ENCODE assay signal across 11 cellular contexts in genomic region chr2:118249531-118249930, GRCh38.
A peak's percentile ranks its signal among the peaks of the same experiment; 100 is the strongest.
DNase-seq lines count a peak whose midpoint lies in the region; ATAC-seq, FAIRE-seq and TF ChIP-seq lines count a peak whose summit lies in the region.
"Had no signal": no experiment of that assay in that cellular context is flagged by ENCODE, and none has a peak within 500 bp of the region (broad histone marks: within the 10 kb centered on the region; RNA-seq: fewer than 3 reads in every experiment).

No MANE protein-coding gene starts in this region.

- no peak for TF ChIP-seq CTCF in HCT116 (IDR thresholded peaks at IDR 0.05 in 2 of 3, conservative IDR thresholded peaks at IDR 0.05 in 1 of 3; ENCODE audit: borderline replicate concordance in 1 of 3, insufficient read depth in 1 of 3, low read depth in 2 of 3, low read length in 2 of 3)
- no peak for TF ChIP-seq CTCF in D721Med (IDR thresholded peaks at IDR 0.05; ENCODE audit: insufficient read depth, missing control alignments)

- no peaks in the 10 kb centered on the region for H3K9me2 ChIP-seq in HCT116 (ENCODE audit: insufficient read depth)

- H3K4me3 Mint-ChIP-seq in naive thymus-derived CD8-positive, alpha-beta T cell: no peak overlapping the region
- H3K4me3 Mint-ChIP-seq: neural crest cell had no signal

- TF ChIP-seq POLR2A in HCT116 (IDR thresholded peaks at IDR 0.05; ENCODE audit: borderline replicate concordance, extremely low read depth, insufficient read depth, insufficient read length): no peak

- FAIRE-seq in D721Med (lab: Jason Lieb, UNC): no peak
- FAIRE-seq: frontal cortex had no signal

- no peak overlapping the region for H3K27ac Mint-ChIP-seq in naive thymus-derived CD8-positive, alpha-beta T cell

- no peak overlapping the region for H3K27ac ChIP-seq in HCT116 (ENCODE audit: low read depth, low read length)

- no peaks in the 10 kb centered on the region for H3K9me3 Mint-ChIP-seq in naive thymus-derived CD8-positive, alpha-beta T cell
- H3K9me3 Mint-ChIP-seq: neural crest cell had no signal

- H3K4me2 ChIP-seq in HCT116 (ENCODE audit: low read length): peak overlapping the region; percentile 72

- H3K9ac ChIP-seq in HCT116 (ENCODE audit: low read length): no peak overlapping the region

- H3K4me3 ChIP-seq in HCT116 (replicated peaks in 1 of 2; ENCODE audit: low read depth in 1 of 2, low read length in 2 of 2): no peak overlapping the region

- H3K36me3 ChIP-seq in HCT116 (ENCODE audit: control insufficient read depth in 1 of 2, insufficient read depth in 2 of 2, low read length in 2 of 2): no peaks in the 10 kb centered on the region

- TF ChIP-seq RAD21 in HCT116 (IDR thresholded peaks at IDR 0.05; ENCODE audit: low read depth): no peak

- BruUV-seq in HCT116 (replicated peaks; lab: Mats Ljungman, UMichigan): no TSS peak

- H3K27me3 Mint-ChIP-seq in naive thymus-derived CD8-positive, alpha-beta T cell: peaks cover 5 to 27% (median 23%) of the 10 kb centered on the region in 5 donors

- H3K36me3 Mint-ChIP-seq in naive thymus-derived CD8-positive, alpha-beta T cell: no peaks in the 10 kb centered on the region

- no peaks in the 10 kb centered on the region for H3K9me3 ChIP-seq in HCT116 (ENCODE audit: control insufficient read depth in 1 of 2, insufficient read depth in 1 of 2, low read depth in 1 of 2, low read length in 2 of 2)

- DNase-seq in HCT116 (ENCODE audit: low read depth, low spot score) (no peak), HT1080 (ENCODE audit: low read depth) (peak; percentile 79), iris pigment epithelial cell (ENCODE audit: low read depth) (peak; percentile 15), NCI-H2227 treated with DMSO at 0.1 percent for 48 hours (lab: John Stamatoyannopoulos, UW) (no peak), D721Med (ENCODE audit: insufficient read length, low spot score) (no peak)
- DNase-seq in activated CD8-positive, alpha-beta memory T cell treated with anti-CD3 and anti-CD28 coated beads, Interleukin-2, amount 50 U/mL, for 4 hours: no peak
- no peak for DNase-seq in naive thymus-derived CD8-positive, alpha-beta T cell
- DNase-seq: MM.1S had no signal

- no peaks in the 10 kb centered on the region for H3K79me2 ChIP-seq in HCT116 (ENCODE audit: insufficient read depth, low read length)

- peaks cover 12 to 35% of the 10 kb centered on the region in 2 experiments for H3K4me1 ChIP-seq in HCT116 (ENCODE audit: control insufficient read depth in 1 of 2, insufficient read depth in 2 of 2, low read length in 2 of 2)

- no peaks in the 10 kb centered on the region for H3K27me3 ChIP-seq in HCT116 (ENCODE audit: insufficient read depth, low read length)

- H2AFZ ChIP-seq in HCT116 (ENCODE audit: low read depth, low read length, poor library complexity, severe bottlenecking): no peak overlapping the region

- peak; percentile 79 for ATAC-seq in GM18867 (IDR thresholded peaks at IDR 0.05; ENCODE audit: unreplicated experiment)
- ATAC-seq in HCT116: 0 out of 2 replicates have a peak, but pooled peaks have one; percentile 22
- ATAC-seq in naive thymus-derived CD8-positive, alpha-beta T cell: no peak

- intact Hi-C loops in HCT116 (cut with micrococcal nuclease): no loop called here

- POLR2A ChIA-PET in HCT116 (lab: Charles Lee): no interaction called here
- POLR2A ChIA-PET in naive thymus-derived CD8-positive, alpha-beta T cell (lab: Charles Lee): no interaction called here

- RAD21 ChIA-PET in HCT116 (lab: Charles Lee; ENCODE audit: low non-redundant PET in 1 of 2, low total read pairs in 2 of 2, uncharacterized antibody in 2 of 2, unreplicated experiment in 2 of 2): no interaction called here

- CTCF ChIA-PET in HCT116 (lab: Charles Lee): interaction anchor here (1.4 kb wide), 1 partner anchor 606 kb away, joined by 4 read pairs; no protein-coding TSS in a partner anchor

- H3K4me1 Mint-ChIP-seq in naive thymus-derived CD8-positive, alpha-beta T cell: no peaks in the 10 kb centered on the region

- H4K20me1 ChIP-seq in HCT116 (ENCODE audit: insufficient read depth): no peaks in the 10 kb centered on the region

TF ChIP-seq in HCT116, 20 proteins besides CTCF, POLR2A, EP300 and RAD21:
- TF ChIP-seq SRF (IDR thresholded peaks at IDR 0.05; ENCODE audit: low read depth): no peak
- TF ChIP-seq MAX (IDR thresholded peaks at IDR 0.05): peak; percentile 53; the same call in 1 of the 2 replicates

Comparison
In these comparisons a context has a peak if more than half of its experiments do, and no peak if none do; other contexts are left out.
1. ATAC-seq: peak in GM18867 (single experiment) and HCT116 (single experiment); none in naive thymus-derived CD8-positive, alpha-beta T cell (0 of 2).
2. DNase-seq: peak in HT1080 (single experiment) and iris pigment epithelial cell (single experiment); none in HCT116 (single experiment), activated CD8-positive, alpha-beta memory T cell treated with anti-CD3 and anti-CD28 coated beads, Interleukin-2, amount 50 U/mL, for 4 hours (single experiment), NCI-H2227 treated with DMSO at 0.1 percent for 48 hours (single experiment), D721Med (single experiment) and naive thymus-derived CD8-positive, alpha-beta T cell (0 of 10).